In genomic region chr4:92421920-92422319, GRCh38 we compare ENCODE assay signal across 23 cellular contexts.
DNase-seq lines count a peak whose midpoint lies in the region; ATAC-seq and TF ChIP-seq lines count a peak whose summit lies in the region.
"Had no signal": no experiment of that assay in that cellular context is flagged by ENCODE, and none has a peak within 500 bp of the region (broad histone marks: within the 10 kb centered on the region; RNA-seq: fewer than 3 reads in every experiment).

No MANE protein-coding gene starts in this region.

- ATAC-seq in GM18861 (IDR thresholded peaks at IDR 0.05; ENCODE audit: unreplicated experiment): peak; percentile 80
- ATAC-seq in GM21723 (IDR thresholded peaks at IDR 0.05; ENCODE audit: unreplicated experiment): peak; percentile 76
- peak; percentile 97 for ATAC-seq in HG02973 (IDR thresholded peaks at IDR 0.05; ENCODE audit: unreplicated experiment)
- peak; percentile 70 for ATAC-seq in HG03460 (IDR thresholded peaks at IDR 0.05; ENCODE audit: unreplicated experiment)
- ATAC-seq: CD8-positive, alpha-beta T cell; foreskin keratinocyte; left lobe of liver had no signal

- TF ChIP-seq CTCF in thyroid gland (IDR thresholded peaks at IDR 0.05): no peak

- no peaks in the 10 kb centered on the region for H3K36me3 ChIP-seq in thyroid gland
- H3K36me3 ChIP-seq: sigmoid colon, SJSA1 had no signal

- H3K4me1 ChIP-seq in thyroid gland: no peaks in the 10 kb centered on the region
- H3K4me1 ChIP-seq: foreskin keratinocyte, sigmoid colon, SJSA1 had no signal

- H3K27me3 ChIP-seq in thyroid gland: no peaks in the 10 kb centered on the region
- H3K27me3 ChIP-seq: foreskin keratinocyte, sigmoid colon, SJSA1 had no signal

- TF ChIP-seq POLR2A in thyroid gland (IDR thresholded peaks at IDR 0.05): no peak

- H3K9me3 ChIP-seq in thyroid gland: no peaks in the 10 kb centered on the region
- H3K9me3 ChIP-seq: sigmoid colon, SJSA1 had no signal

- intact Hi-C loops in thyroid gland (cut with DNase I): no loop called here

- H3K27ac ChIP-seq in thyroid gland: no peak overlapping the region
- H3K27ac ChIP-seq: foreskin keratinocyte, sigmoid colon, SJSA1 had no signal

- H3K4me3 ChIP-seq in thyroid gland (replicated peaks in 1 of 3): no peak overlapping the region
- H3K4me3 ChIP-seq: sigmoid colon, SJSA1 had no signal

- 73 to 86% methylated on average over 2 of the region's 2 CpGs for WGBS in thyroid gland, 2 donors

- no peak for DNase-seq in thyroid gland
- no peak for DNase-seq in cortex of kidney (lab: John Stamatoyannopoulos, UW)
- DNase-seq in activated CD8-positive, alpha-beta memory T cell treated with anti-CD3 and anti-CD28 coated beads, Interleukin-2, amount 50 U/mL, for 48 hours: no peak
- no peak for DNase-seq in stimulated activated naive CD4-positive, alpha-beta T cell treated with Interleukin-2 at 50 U/mL for 16 hours (lab: John Stamatoyannopoulos, UW)
- DNase-seq: activated CD4-positive, CD25-positive, alpha-beta regulatory T cell treated with anti-CD3 and anti-CD28 coated beads, Interleukin-2, amount 50 U/mL, for 72 hours; activated naive CD4-positive, alpha-beta T cell; anterior cingulate cortex; CD8-positive, alpha-beta T cell; DND-41; foreskin keratinocyte; IMR-90; MV-4-11; NCI-H2029; NCI-H510A treated with DMSO at 0.1 percent for 48 hours; OCI-M1; sigmoid colon; stimulated activated CD4-positive, alpha-beta T cell treated with anti-CD3 and anti-CD28 coated beads, Interleukin-2, amount 100 ng/mL, for 24 hours had no signal
